In genomic region chr7:19119901-19120486, GRCh38 we compare ENCODE assay signal across 31 cellular contexts. TPM values are rescaled to one million over a fixed set of nuclear protein-coding genes. Genes with fewer than 3 reads are reported as not detected.
DNase-seq lines count a peak whose midpoint lies in the region; TF ChIP-seq lines count a peak whose summit lies in the region.
"Had no signal": no experiment of that assay in that cellular context is flagged by ENCODE, and none has a peak within 500 bp of the region (broad histone marks: within the 10 kb centered on the region; RNA-seq: fewer than 3 reads in every experiment).

No MANE protein-coding gene starts in this region.

- no peak for TF ChIP-seq CTCF in foreskin fibroblast (IDR thresholded peaks at IDR 0.05; ENCODE audit: low read depth, low read length)

- H4K20me1 ChIP-seq in GM23248 (ENCODE audit: insufficient read depth) = no peaks in the 10 kb centered on the region

- H3K4me2 ChIP-seq in GM23248 (ENCODE audit: unreplicated experiment) = peak overlapping the region; percentile 88

- H2AFZ ChIP-seq in GM23248 = peak overlapping the region; percentile 76

- peaks cover 45% of the 10 kb centered on the region for H3K27me3 Mint-ChIP-seq in activated CD4-positive, alpha-beta memory T cell treated with anti-CD3 and anti-CD28 coated beads, Interleukin-2, amount 10 ng/mL, durations not matched to agents 7 days and 5 days

- H3K27ac Mint-ChIP-seq in activated CD4-positive, alpha-beta memory T cell treated with anti-CD3 and anti-CD28 coated beads, Interleukin-2, amount 10 ng/mL, durations not matched to agents 7 days and 5 days = no peak overlapping the region
- H3K27ac Mint-ChIP-seq: activated CD4-positive, alpha-beta memory T cell treated with anti-CD3 and anti-CD28 coated beads for 36 hours; activated naive CD8-positive, alpha-beta T cell; activated T-helper 2 cell treated with anti-CD3 and anti-CD28 coated beads, Interferon-gamma antibody, Interleukin-2, Interleukin-4, amounts not matched to agents 10 μg/mL and 5 μg/mL and 100 μg/mL, durations not matched to agents 14 hours and 24 hours and 36 hours; CD4-positive, alpha-beta T cell had no signal

- WGBS in GM23248 (ENCODE audit: low coverage in 1 of 2, low lambda C conversion rate in 2 of 2, missing lambda C conversion rate in 2 of 2), 2 experiments = 4 to 6% methylated on average over 10 of the region's 10 CpGs

- peaks cover 10% of the 10 kb centered on the region for H3K36me3 ChIP-seq in GM23248 (ENCODE audit: low read depth)
- H3K36me3 ChIP-seq in SK-N-MC (ENCODE audit: insufficient read depth, low read length) = peaks cover 18% of the 10 kb centered on the region
- H3K36me3 ChIP-seq: ascending aorta, transverse colon had no signal

- no peaks in the 10 kb centered on the region for H3K27me3 ChIP-seq in GM23248 (replicated peaks; ENCODE audit: insufficient read depth)
- H3K27me3 ChIP-seq: ascending aorta had no signal

- DNase-seq in GM23248 (peak; percentile 65), SK-N-MC (ENCODE audit: low read depth, low spot score) (no peak), foreskin fibroblast (peak in 1 of 2 donors; percentile 56), retina (peak; percentile 54), NOMO-1 (lab: John Stamatoyannopoulos, UW; ENCODE audit: unreplicated experiment in 2 of 2) (no peak)
- DNase-seq in activated CD4-positive, alpha-beta memory T cell treated with anti-CD3 and anti-CD28 coated beads, Interleukin-2, amount 10 ng/mL, durations not matched to agents 7 days and 5 days = no peak
- DNase-seq in stimulated activated CD4-positive, alpha-beta T cell treated with anti-CD3 and anti-CD28 coated beads, Interleukin-12 subunit alpha, Interleukin-12 subunit beta, amount 100 ng/mL, for 4 hours = no peak
- DNase-seq: activated CD4-positive, alpha-beta memory T cell treated with anti-CD3 and anti-CD28 coated beads for 36 hours; CD4-positive, alpha-beta T cell; cerebellar nuclear complex; effector CD4-positive, alpha-beta T cell; erythroblast; foreskin keratinocyte; GF-D8; islet precursor cell; Karpas-422; mucosa of descending colon; NCI-H187 treated with DMSO at 0.1 percent for 48 hours; NCI-H2227 treated with DMSO at 0.1 percent for 48 hours; NCI-H748 treated with DMSO at 0.1 percent for 48 hours; stimulated activated CD8-positive, alpha-beta memory T cell treated with anti-CD3 and anti-CD28 coated beads, Interleukin-4, amount 100 ng/mL, for 48 hours; SW 1271; transverse colon had no signal

- in situ Hi-C loops in GM23248 (cut with MboI) = loop anchor here (5.0 to 25.0 kb wide), 5 partner anchors 322 to 758 kb away; no protein-coding TSS in a partner anchor

- H3K27ac ChIP-seq in GM23248 = peak overlapping the region; percentile 97
- H3K27ac ChIP-seq in SK-N-MC = peak overlapping the region; percentile 97
- H3K27ac ChIP-seq: ascending aorta, foreskin keratinocyte, transverse colon had no signal

- no peaks in the 10 kb centered on the region for H3K36me3 Mint-ChIP-seq in activated CD4-positive, alpha-beta memory T cell treated with anti-CD3 and anti-CD28 coated beads, Interleukin-2, amount 10 ng/mL, durations not matched to agents 7 days and 5 days (ENCODE audit: low read depth)
- H3K36me3 Mint-ChIP-seq: activated CD4-positive, alpha-beta memory T cell treated with anti-CD3 and anti-CD28 coated beads for 36 hours; activated naive CD8-positive, alpha-beta T cell had no signal

- H3F3A ChIP-seq in GM23248 (ENCODE audit: insufficient read depth) = peaks cover 8% of the 10 kb centered on the region

- no peaks in the 10 kb centered on the region for H3K9me3 Mint-ChIP-seq in activated CD4-positive, alpha-beta memory T cell treated with anti-CD3 and anti-CD28 coated beads, Interleukin-2, amount 10 ng/mL, durations not matched to agents 7 days and 5 days
- H3K9me3 Mint-ChIP-seq: activated CD4-positive, alpha-beta memory T cell treated with anti-CD3 and anti-CD28 coated beads for 36 hours; activated T-helper 2 cell treated with anti-CD3 and anti-CD28 coated beads, Interferon-gamma antibody, Interleukin-2, Interleukin-4, amounts not matched to agents 10 μg/mL and 5 μg/mL and 100 μg/mL, durations not matched to agents 14 hours and 24 hours and 36 hours had no signal

- H3K9ac ChIP-seq in GM23248 = peak overlapping the region; percentile 95
- peak overlapping the region; percentile 79 for H3K9ac ChIP-seq in SK-N-MC (ENCODE audit: insufficient read length)

- CTCF ChIA-PET in activated CD4-positive, alpha-beta memory T cell treated with anti-CD3 and anti-CD28 coated beads, Interleukin-2, amount 10 ng/mL, durations not matched to agents 7 days and 5 days (lab: Charles Lee) = no interaction called here

- H3K4me1 ChIP-seq in GM23248 (ENCODE audit: insufficient read depth) = peaks cover 37% of the 10 kb centered on the region

- H3K4me3 ChIP-seq in GM23248 (peak overlapping the region; percentile 88), SK-N-MC (peak overlapping the region; percentile 77), foreskin fibroblast (ENCODE audit: low read depth in 1 of 2, low read length in 2 of 2) (peak overlapping the region; percentile 63 to 98)
- H3K4me3 ChIP-seq: ascending aorta, mucosa of descending colon, transverse colon had no signal

- no peaks in the 10 kb centered on the region for H3K9me2 ChIP-seq in GM23248 (ENCODE audit: insufficient read depth)

- H3K4me3 Mint-ChIP-seq in activated CD4-positive, alpha-beta memory T cell treated with anti-CD3 and anti-CD28 coated beads, Interleukin-2, amount 10 ng/mL, durations not matched to agents 7 days and 5 days = no peak overlapping the region
- H3K4me3 Mint-ChIP-seq: activated CD4-positive, alpha-beta memory T cell treated with anti-CD3 and anti-CD28 coated beads for 36 hours; activated naive CD8-positive, alpha-beta T cell; CD4-positive, alpha-beta T cell had no signal

- POLR2A ChIA-PET in activated CD4-positive, alpha-beta memory T cell treated with anti-CD3 and anti-CD28 coated beads, Interleukin-2, amount 10 ng/mL, durations not matched to agents 7 days and 5 days (lab: Charles Lee) = no interaction called here

- peaks cover 53% of the 10 kb centered on the region for H3K79me2 ChIP-seq in GM23248 (ENCODE audit: insufficient read depth)

- peaks cover 4% of the 10 kb centered on the region for H3K4me1 Mint-ChIP-seq in activated CD4-positive, alpha-beta memory T cell treated with anti-CD3 and anti-CD28 coated beads, Interleukin-2, amount 10 ng/mL, durations not matched to agents 7 days and 5 days

- H3K9me3 ChIP-seq in GM23248 (ENCODE audit: low read depth) = no peaks in the 10 kb centered on the region
- H3K9me3 ChIP-seq in SK-N-MC (ENCODE audit: low read depth, low read length) = no peaks in the 10 kb centered on the region
- H3K9me3 ChIP-seq: ascending aorta, mucosa of descending colon, transverse colon had no signal

RNA-seq across cellular contexts. Expression of gene TWIST1, which starts 2.6 kb away (rescaled TPM):
- 45.7 and 47.8 TPM in 2 replicates for total RNA-seq in GM23248 (2014; rRNA removed; shearing (Covaris generic))
- 17.2 and 17.5 TPM in 2 replicates for polyA plus RNA-seq in GM23248 (2016; fragmentation: Nextera tagmentation; extraction: Ambion mirVana)
- total RNA-seq in activated CD4-positive, alpha-beta memory T cell treated with anti-CD3 and anti-CD28 coated beads, Interleukin-2, amount 10 ng/mL, durations not matched to agents 7 days and 5 days = 1 to 10 TPM; 2.3 to 2.9 TPM
- total RNA-seq: CD4-positive, alpha-beta T cell had no signal
- polyA plus RNA-seq: neural cell had no signal

RNA-seq across cellular contexts. Expression of gene FERD3L, which starts 25.2 kb away (rescaled TPM):
- total RNA-seq in GM23248 (2014; rRNA removed; shearing (Covaris generic)) = not detected in 2 replicates
- polyA plus RNA-seq in GM23248 (2016; fragmentation: Nextera tagmentation; extraction: Ambion mirVana) = not detected in 2 replicates
- not detected for total RNA-seq in activated CD4-positive, alpha-beta memory T cell treated with anti-CD3 and anti-CD28 coated beads, Interleukin-2, amount 10 ng/mL, durations not matched to agents 7 days and 5 days
- total RNA-seq: activated CD4-positive, alpha-beta memory T cell treated with anti-CD3 and anti-CD28 coated beads for 36 hours; activated T-helper 2 cell treated with anti-CD3 and anti-CD28 coated beads, Interferon-gamma antibody, Interleukin-2, Interleukin-4, amounts not matched to agents 10 μg/mL and 5 μg/mL and 100 μg/mL, durations not matched to agents 14 hours and 24 hours and 36 hours; ascending aorta; CD4-positive, alpha-beta T cell; foreskin keratinocyte; H4; lower leg skin; mucosa of descending colon; posterior vena cava; Right ventricle myocardium inferior; transverse colon had no signal
- polyA plus RNA-seq: foreskin keratinocyte, neural cell had no signal

Comparison
In these comparisons a context has a peak if more than half of its experiments do, and no peak if none do; other contexts are left out.
1. DNase-seq: peak in GM23248 (single experiment) and retina (single experiment); none in SK-N-MC (single experiment), NOMO-1 (0 of 2), activated CD4-positive, alpha-beta memory T cell treated with anti-CD3 and anti-CD28 coated beads, Interleukin-2, amount 10 ng/mL, durations not matched to agents 7 days and 5 days (single experiment) and stimulated activated CD4-positive, alpha-beta T cell treated with anti-CD3 and anti-CD28 coated beads, Interleukin-12 subunit alpha, Interleukin-12 subunit beta, amount 100 ng/mL, for 4 hours (single experiment).
2. RNA of gene TWIST1, which starts 2.6 kb away (total RNA-seq): 45.7 to 47.8 TPM in GM23248; 2.3 to 2.9 TPM in activated CD4-positive, alpha-beta memory T cell treated with anti-CD3 and anti-CD28 coated beads, Interleukin-2, amount 10 ng/mL, durations not matched to agents 7 days and 5 days; every median in the first group is over 10 times any median in the second.
3. Peak in every context shown above with its lines, with median percentiles within 50 percentile points of each other: H3K4me3 ChIP-seq.